Comparison of ENCODE assay signal across 8 cellular contexts in the genomic region with DNA sequence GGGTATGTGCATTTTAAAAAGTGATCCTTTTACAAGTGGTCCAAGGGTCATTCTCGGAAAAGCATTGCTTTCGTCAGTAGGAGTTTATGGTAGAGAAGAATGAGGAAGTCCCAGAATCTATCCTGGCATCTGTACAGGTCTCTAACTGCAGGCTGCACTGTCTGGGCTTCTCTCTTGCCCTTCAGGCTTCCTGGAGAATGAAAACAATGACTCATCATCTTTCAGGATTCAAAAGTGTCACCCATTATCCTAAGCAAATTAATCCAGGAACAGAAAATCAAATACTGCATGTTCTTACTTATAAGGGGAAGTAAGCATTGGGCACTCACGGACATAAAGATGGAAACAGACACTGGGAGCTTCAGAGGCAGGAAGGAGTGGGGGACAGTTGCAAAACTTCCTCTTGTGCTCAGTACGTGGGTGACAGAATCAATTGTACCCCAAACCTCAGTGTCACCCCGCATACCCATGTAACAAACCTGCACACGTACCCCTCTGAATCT.
DNase-seq lines count a peak whose midpoint lies in the region; ATAC-seq and TF ChIP-seq lines count a peak whose summit lies in the region.

No MANE protein-coding gene starts in this region.

- in situ Hi-C loops in ACHN (cut with HindIII; ENCODE audit: low pct_ligation_motif_present, low pct_unique_long_range_greater_than_20kb, low sequenced_read_pairs) (no loop called here), brain microvascular endothelial cell (cut with HindIII; ENCODE audit: low pct_ligation_motif_present, low sequenced_read_pairs) (no loop called here)

- no peaks in the 10 kb centered on the region for H3K4me1 ChIP-seq in right lobe of liver

- H3K9me3 ChIP-seq in right lobe of liver: no peaks in the 10 kb centered on the region

- intact Hi-C loops in right lobe of liver (cut with DNase I): no loop called here

- no peak overlapping the region for H3K4me3 ChIP-seq in brain microvascular endothelial cell (ENCODE audit: low read depth, low read length)
- H3K4me3 ChIP-seq in right lobe of liver: no peak overlapping the region

- no peaks in the 10 kb centered on the region for H3K27me3 ChIP-seq in brain microvascular endothelial cell (replicated peaks)
- no peaks in the 10 kb centered on the region for H3K27me3 ChIP-seq in right lobe of liver

- H3K36me3 ChIP-seq in brain microvascular endothelial cell (replicated peaks) (peaks cover 3% of the 10 kb centered on the region), right lobe of liver (no peaks in the 10 kb centered on the region)

- no peak for TF ChIP-seq POLR2A in right lobe of liver (IDR thresholded peaks at IDR 0.05)

- peak overlapping the region; percentile 57 for H3K27ac ChIP-seq in brain microvascular endothelial cell
- H3K27ac ChIP-seq in right lobe of liver: peak overlapping the region in 2 of 3 donors; percentile 40 to 69

- peak; percentile 79 for DNase-seq in ACHN
- peak; percentile 74 for DNase-seq in LHCN-M2 (ENCODE audit: low read depth)
- peak; percentile 84 for DNase-seq in brain microvascular endothelial cell
- peak in 1 of 3 donors; percentile 36 for DNase-seq in right lobe of liver
- no peak for DNase-seq in activated CD4-positive, alpha-beta T cell treated with anti-CD3 and anti-CD28 coated beads for 4 hours

- TF ChIP-seq CTCF in brain microvascular endothelial cell (IDR thresholded peaks at IDR 0.05; ENCODE audit: low read depth, low read length, missing control alignments) (no peak), right lobe of liver (IDR thresholded peaks at IDR 0.05) (no peak)

- peak; percentile 68 to 76 (median 72) for ATAC-seq in right lobe of liver
- no peak for ATAC-seq in HG02798 (IDR thresholded peaks at IDR 0.05; ENCODE audit: poor library complexity, unreplicated experiment)
- ATAC-seq in HG02678 (IDR thresholded peaks at IDR 0.05; ENCODE audit: unreplicated experiment): no peak
- ATAC-seq in HG03469 (IDR thresholded peaks at IDR 0.05; ENCODE audit: unreplicated experiment): no peak

- 20% methylated on average over 5 of the region's 6 CpGs for WGBS in right lobe of liver (ENCODE audit: insufficient coverage, low coverage, low lambda C conversion rate, missing lambda C conversion rate)

Comparison
In these comparisons a context has a peak if more than half of its experiments do, and no peak if none do; other contexts are left out.
1. DNase-seq: peak in ACHN (single experiment), LHCN-M2 (single experiment) and brain microvascular endothelial cell (single experiment); none in activated CD4-positive, alpha-beta T cell treated with anti-CD3 and anti-CD28 coated beads for 4 hours (0 of 2).
2. ATAC-seq: peak in right lobe of liver (4 of 4); none in HG02798 (single experiment), HG02678 (single experiment) and HG03469 (single experiment).